ENCODE assay signal across 5 cellular contexts in the genomic region with DNA sequence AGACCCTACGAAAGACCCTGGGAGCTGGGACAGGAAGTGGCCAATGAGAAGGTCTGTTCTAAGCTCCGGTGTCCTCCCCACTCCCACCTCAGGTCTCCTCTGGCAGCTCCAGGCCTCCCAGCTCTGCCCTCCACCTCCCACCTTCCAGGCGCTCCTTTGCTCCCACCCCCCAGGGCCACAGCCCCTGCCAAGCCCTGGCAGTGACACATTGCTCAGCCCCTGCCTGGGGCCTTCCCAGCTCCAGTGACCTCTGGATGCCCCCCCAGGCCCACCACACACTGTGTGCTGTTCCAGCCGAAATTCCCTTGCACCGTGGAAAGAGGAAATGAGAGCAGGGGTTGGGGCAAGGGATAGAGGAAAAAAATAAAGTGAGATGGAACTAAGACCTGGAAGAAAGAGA.
"Had no signal": no experiment of that assay in that cellular context is flagged by ENCODE, and none has a peak within 500 bp of the region (broad histone marks: within the 10 kb centered on the region; RNA-seq: fewer than 3 reads in every experiment).

No MANE protein-coding gene starts in this region.

- ATAC-seq: GM23338, HCT116 had no signal

- H3K4me3 Mint-ChIP-seq: GM23338, HFFc6 had no signal

- H3K4me3 ChIP-seq: GM23338, HAP-1 had no signal

- H3K36me3 ChIP-seq: HAP-1 had no signal

- H3K4me1 ChIP-seq: HAP-1 had no signal

- H3K27ac Mint-ChIP-seq: GM23338, HFFc6 had no signal

- H3K4me1 Mint-ChIP-seq: GM23338 had no signal

- DNase-seq: HFFc6, IMR-90 had no signal

- H3K9me3 ChIP-seq: HAP-1 had no signal
